In the genomic region with DNA sequence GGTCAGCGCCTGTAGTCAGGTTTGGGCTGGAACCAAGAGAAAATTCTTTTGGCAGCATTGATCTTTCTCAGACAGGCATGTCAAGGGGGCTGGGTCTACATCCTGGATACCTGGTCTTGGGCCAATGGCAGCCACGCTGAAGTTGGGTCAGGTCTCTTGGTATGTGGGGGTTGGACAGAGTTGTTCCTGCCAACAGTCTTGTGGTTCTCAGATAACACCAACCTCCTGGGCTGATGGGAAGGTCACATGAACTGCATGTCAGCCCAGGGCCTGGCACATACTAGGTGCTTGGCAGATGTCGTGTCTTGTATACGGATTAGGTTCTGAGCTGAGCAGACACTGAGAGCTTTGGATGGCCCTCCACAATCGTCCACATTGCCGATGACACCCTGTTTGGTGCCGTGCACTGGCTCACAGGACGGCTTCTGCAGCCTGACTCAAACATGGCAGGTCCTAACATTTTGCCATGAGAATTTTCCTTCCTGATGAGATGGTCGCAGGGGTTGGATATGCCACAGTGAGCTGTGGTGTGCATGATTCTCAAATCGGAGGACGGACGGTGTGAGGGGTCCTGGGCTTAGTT, we compare ENCODE assay signal across 1 cellular context.
TF ChIP-seq lines count a peak whose summit lies in the region.

No MANE protein-coding gene starts in this region.

TF ChIP-seq in GM23338, 12 proteins besides CTCF, POLR2A, EP300 and RAD21:
- TF ChIP-seq REST (IDR thresholded peaks at IDR 0.05; ENCODE audit: unreplicated experiment): no peak
- TF ChIP-seq JUNB (IDR thresholded peaks at IDR 0.05; ENCODE audit: unreplicated experiment): no peak
- no peak for TF ChIP-seq ZNF331 (CRISPR knock-in tag; IDR thresholded peaks at IDR 0.05; ENCODE audit: low read depth)
TF ChIP-seq in GM23338: peak in this region for 0.
